Comparison of ENCODE assay signal across 1 cellular context in genomic region chr2:11998626-11999378, GRCh38.
TF ChIP-seq lines count a peak whose summit lies in the region.

No MANE protein-coding gene starts in this region.

TF ChIP-seq in GM23338, 12 proteins besides CTCF, POLR2A, EP300 and RAD21 (continued from another document):
- TF ChIP-seq POLR2AphosphoS5 (IDR thresholded peaks at IDR 0.05; ENCODE audit: low read depth): no peak
- TF ChIP-seq, protein P1, sequence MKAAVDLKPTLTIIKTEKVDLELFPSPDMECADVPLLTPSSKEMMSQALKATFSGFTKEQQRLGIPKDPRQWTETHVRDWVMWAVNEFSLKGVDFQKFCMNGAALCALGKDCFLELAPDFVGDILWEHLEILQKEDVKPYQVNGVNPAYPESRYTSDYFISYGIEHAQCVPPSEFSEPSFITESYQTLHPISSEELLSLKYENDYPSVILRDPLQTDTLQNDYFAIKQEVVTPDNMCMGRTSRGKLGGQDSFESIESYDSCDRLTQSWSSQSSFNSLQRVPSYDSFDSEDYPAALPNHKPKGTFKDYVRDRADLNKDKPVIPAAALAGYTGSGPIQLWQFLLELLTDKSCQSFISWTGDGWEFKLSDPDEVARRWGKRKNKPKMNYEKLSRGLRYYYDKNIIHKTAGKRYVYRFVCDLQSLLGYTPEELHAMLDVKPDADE (IDR thresholded peaks at IDR 0.05): no peak
- no peak for TF ChIP-seq EZH2 (IDR thresholded peaks at IDR 0.05; ENCODE audit: low read depth, unreplicated experiment)
- TF ChIP-seq JUNB (IDR thresholded peaks at IDR 0.05; ENCODE audit: unreplicated experiment): no peak
- TF ChIP-seq EZH2phosphoT487 (IDR thresholded peaks at IDR 0.05; ENCODE audit: unreplicated experiment): no peak
- no peak for TF ChIP-seq CREB1 (CRISPR knock-in tag; IDR thresholded peaks at IDR 0.05; ENCODE audit: low read depth)
- no peak for TF ChIP-seq ZNF114 (CRISPR knock-in tag; IDR thresholded peaks at IDR 0.05)
